Comparison of ENCODE assay signal across 1 cellular context in the genomic region with DNA sequence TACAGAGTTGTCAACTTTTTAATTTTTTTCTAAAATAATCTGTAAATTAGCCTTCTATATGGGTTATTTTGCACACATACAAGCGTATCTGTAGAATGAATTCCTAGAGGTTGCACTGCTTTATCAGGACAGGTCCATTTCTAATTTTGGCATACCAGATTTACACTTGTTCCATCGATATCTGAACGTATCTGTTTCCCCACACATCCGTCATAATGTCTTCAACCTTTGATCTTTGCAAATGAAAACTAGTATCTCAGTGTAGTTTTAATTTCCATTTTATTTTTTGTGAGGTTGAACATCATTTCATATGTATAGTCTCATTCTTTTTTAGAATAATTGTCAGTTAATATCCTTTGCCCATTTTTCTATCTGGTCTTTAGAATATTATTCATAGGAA.
TF ChIP-seq lines count a peak whose summit lies in the region.

No MANE protein-coding gene starts in this region.

TF ChIP-seq in HepG2, 621 proteins besides CTCF, POLR2A, EP300 and RAD21 (continued from another document):
- TF ChIP-seq ZBTB2 (CRISPR knock-in tag; IDR thresholded peaks at IDR 0.05; ENCODE audit: low read depth), result no peak
- no peak for TF ChIP-seq PAWR (CRISPR knock-in tag; IDR thresholded peaks at IDR 0.05; ENCODE audit: borderline replicate concordance)
- TF ChIP-seq HNF4A (CRISPR knock-in tag; IDR thresholded peaks at IDR 0.05), result no peak
